8 cellular contexts compared by ENCODE assay signal in genomic region chr19:796692-797527, GRCh38.
DNase-seq lines count a peak whose midpoint lies in the region; ATAC-seq and FAIRE-seq lines count a peak whose summit lies in the region.

Gene PTBP1 (plus strand): TSS chr19:797452. CDS start chr19:797498, 46 bp downstream.

- peak; percentile 60 for ATAC-seq in GM21367 (IDR thresholded peaks at IDR 0.05; ENCODE audit: unreplicated experiment)
- ATAC-seq in effector memory CD8-positive, alpha-beta T cell (replicated peaks) = peak; percentile 82

- peak; percentile 93 for FAIRE-seq in HTR-8/SVneo (lab: Jason Lieb, UNC)

- H3K27ac Mint-ChIP-seq in effector memory CD8-positive, alpha-beta T cell = peak within 1 kb of the TSS; percentile 90 to 95

- peaks cover 50% of the 10 kb centered on the region for H3K36me3 Mint-ChIP-seq in effector memory CD8-positive, alpha-beta T cell (ENCODE audit: insufficient read depth)

- peak within 1 kb of the TSS; percentile 90 to 94 for H3K4me3 Mint-ChIP-seq in effector memory CD8-positive, alpha-beta T cell

- DNase-seq in COLO829 (ENCODE audit: low spot score) = peak; percentile 96
- peak; percentile 93 for DNase-seq in HTR-8/SVneo (ENCODE audit: insufficient read length, low spot score)
- DNase-seq in NOMO-1 treated with dmso at 0.1 percent for 144 hours (lab: John Stamatoyannopoulos, UW; ENCODE audit: unreplicated experiment) = peak; percentile 99
- peak; percentile 82 to 100 (median 95) for DNase-seq in activated CD8-positive, alpha-beta memory T cell treated with anti-CD3 and anti-CD28 coated beads for 48 hours (ENCODE audit: low read depth in 2 of 3, low spot score in 2 of 3)
- DNase-seq in effector memory CD8-positive, alpha-beta T cell = peak; percentile 98 to 99 (median 99)
- DNase-seq in medulla oblongata (ENCODE audit: extremely low spot score) = peak; percentile 100
- peak; percentile 99 for DNase-seq in stimulated activated CD8-positive, alpha-beta memory T cell treated with anti-CD3 and anti-CD28 coated beads, Interleukin-12 subunit alpha, Interleukin-12 subunit beta, amount 100 ng/mL, for 1 hour (ENCODE audit: low read depth)

- no peaks in the 10 kb centered on the region for H3K27me3 Mint-ChIP-seq in effector memory CD8-positive, alpha-beta T cell

- peaks cover 30 to 33% of the 10 kb centered on the region in 2 donors for H3K4me1 Mint-ChIP-seq in effector memory CD8-positive, alpha-beta T cell (ENCODE audit: low read depth in 2 of 2)

- no peaks in the 10 kb centered on the region for H3K9me3 Mint-ChIP-seq in effector memory CD8-positive, alpha-beta T cell

Comparison
In these comparisons a context has a peak if more than half of its experiments do, and no peak if none do; other contexts are left out.
1. Peak in every context shown above with its lines: DNase-seq and ATAC-seq.